Comparison of ENCODE assay signal across 9 cellular contexts in genomic region chr22:37749831-37750595, GRCh38. TPM values are rescaled to one million over a fixed set of nuclear protein-coding genes. Genes with fewer than 3 reads are reported as not detected.
A peak's percentile ranks its signal among the peaks of the same experiment; 100 is the strongest.
DNase-seq lines count a peak whose midpoint lies in the region; TF ChIP-seq lines count a peak whose summit lies in the region.
"Had no signal": no experiment of that assay in that cellular context is flagged by ENCODE, and none has a peak within 500 bp of the region (broad histone marks: within the 10 kb centered on the region; RNA-seq: fewer than 3 reads in every experiment).

No MANE protein-coding gene starts in this region.

- CTCF ChIA-PET in HEK293T (lab: Yijun Ruan, JAX) = interaction anchor here (0.9 kb wide), 1 partner anchor 19 kb away, joined by 3 read pairs; no protein-coding TSS in a partner anchor

- peaks cover 40% of the 10 kb centered on the region for H3K4me1 ChIP-seq in Loucy (ENCODE audit: insufficient read depth, low read length, poor library complexity, severe bottlenecking)
- peaks cover 28 to 91% (median 84%) of the 10 kb centered on the region in 5 donors for H3K4me1 ChIP-seq in subcutaneous abdominal adipose tissue (ENCODE audit: control insufficient read depth in 5 of 5, insufficient read depth in 5 of 5, low read length in 5 of 5)

- H2AFZ ChIP-seq in Loucy (ENCODE audit: low read length) = no peak overlapping the region

- H3K27me3 ChIP-seq in Loucy (ENCODE audit: insufficient read depth, low read length, poor library complexity, severe bottlenecking) (no peaks in the 10 kb centered on the region), subcutaneous abdominal adipose tissue (ENCODE audit: control insufficient read depth in 5 of 5, insufficient read depth in 4 of 5, low read length in 5 of 5) (no peaks in the 10 kb centered on the region)

- H3K9ac ChIP-seq in Loucy (ENCODE audit: low read depth, low read length, poor library complexity, severe bottlenecking) (peak overlapping the region; percentile 53), subcutaneous abdominal adipose tissue (ENCODE audit: low read length in 5 of 5) (peak overlapping the region in 3 of 5 donors; percentile 16 to 61 (median 54))

- TF ChIP-seq CTCF in Loucy (conservative IDR thresholded peaks at IDR 0.05; ENCODE audit: low read length) = no peak

- H3K9me2 ChIP-seq in Loucy (replicated peaks; ENCODE audit: low read depth, low read length) = no peaks in the 10 kb centered on the region

- H3K9me3 ChIP-seq in Loucy (ENCODE audit: insufficient read depth, low read depth, low read length) (no peaks in the 10 kb centered on the region), subcutaneous abdominal adipose tissue (ENCODE audit: control insufficient read depth in 5 of 5, low read length in 5 of 5) (no peaks in the 10 kb centered on the region)

- H3K79me2 ChIP-seq in Loucy (ENCODE audit: insufficient read depth, low read length) = peaks cover 59% of the 10 kb centered on the region

- H3K27ac ChIP-seq in subcutaneous abdominal adipose tissue (ENCODE audit: low read depth, low read length) = peak overlapping the region; percentile 96

- DNase-seq in dermis microvascular lymphatic vessel endothelial cell (ENCODE audit: low read depth in 2 of 2) (peak; percentile 36 to 56), left kidney (ENCODE audit: low read depth, low spot score) (peak; percentile 17), HEK293T (ENCODE audit: extremely low spot score) (no peak), COLO668 (lab: John Stamatoyannopoulos, UW; ENCODE audit: unreplicated experiment) (no peak)
- DNase-seq in stimulated activated CD4-positive, alpha-beta T cell treated with anti-CD3 and anti-CD28 coated beads, Interleukin-4, amount 100 ng/mL, for 24 hours = no peak
- no peak for DNase-seq in effector CD4-positive, alpha-beta T cell
- DNase-seq: NCI-H1092 had no signal

- peaks cover 26% of the 10 kb centered on the region for H4K20me1 ChIP-seq in Loucy (ENCODE audit: insufficient read depth, low read length, poor library complexity, severe bottlenecking)

- H3F3A ChIP-seq in Loucy (ENCODE audit: low read depth) = no peaks in the 10 kb centered on the region

- peak overlapping the region; percentile 100 for H3K4me2 ChIP-seq in Loucy (ENCODE audit: low read depth, low read length, poor library complexity, severe bottlenecking)

- no peak overlapping the region for H3K4me3 ChIP-seq in Loucy (ENCODE audit: low read length, poor library complexity, severe bottlenecking)
- peak overlapping the region in 1 of 5 donors; percentile 7 for H3K4me3 ChIP-seq in subcutaneous abdominal adipose tissue (ENCODE audit: low read depth in 1 of 5, low read length in 5 of 5)

- H3K36me3 ChIP-seq in Loucy (ENCODE audit: insufficient read depth, low read length) (peaks cover 10% of the 10 kb centered on the region; the same call in 1 of the 2 replicates), subcutaneous abdominal adipose tissue (ENCODE audit: control insufficient read depth in 5 of 5, insufficient read depth in 5 of 5, low read length in 5 of 5) (peaks cover 0 to 14% (median 8%) of the 10 kb centered on the region in 5 donors)

- POLR2A ChIA-PET in HEK293T (lab: Yijun Ruan, JAX) = interaction anchor here (1.2 to 2.6 kb wide), 3 partner anchors 9 to 58 kb away, joined by 3 to 9 read pairs (median 5); partner anchors contain the start of gene GCAT

TF ChIP-seq in HEK293T, 16 proteins besides CTCF, POLR2A, EP300 and RAD21:
- TF ChIP-seq LEF1 (IDR thresholded peaks at IDR 0.05; ENCODE audit: borderline replicate concordance) (no peak), NFRKB (IDR thresholded peaks at IDR 0.05) (no peak), BHLHE40 (IDR thresholded peaks at IDR 0.05; ENCODE audit: borderline replicate concordance) (no peak), TARDBP (IDR thresholded peaks at IDR 0.05) (no peak), ELF4 (IDR thresholded peaks at IDR 0.05) (no peak), ARNT (IDR thresholded peaks at IDR 0.05) (no peak), SUZ12 (IDR thresholded peaks at IDR 0.05) (no peak), FOXM1 (IDR thresholded peaks at IDR 0.05; ENCODE audit: borderline replicate concordance) (no peak), ZNF384 (IDR thresholded peaks at IDR 0.05) (no peak), FOXK2 (IDR thresholded peaks at IDR 0.05) (no peak), L3MBTL2 (conservative IDR thresholded peaks at IDR 0.05) (no peak), PKNOX1 (IDR thresholded peaks at IDR 0.05) (no peak), FOXA1 (IDR thresholded peaks at IDR 0.05) (no peak), SP1 (IDR thresholded peaks at IDR 0.05) (no peak)

RNA-seq across cellular contexts. Expression of gene TRIOBP, which starts 53.2 kb away (rescaled TPM):
- total RNA-seq in dermis microvascular lymphatic vessel endothelial cell = 95.9 and 142 TPM in 2 replicates

RNA-seq across cellular contexts. Expression of gene GCAT, which starts 57.7 kb away (rescaled TPM):
- 16.9 and 24.6 TPM in 2 replicates for total RNA-seq in dermis microvascular lymphatic vessel endothelial cell

Comparison
In these comparisons a context has a peak if more than half of its experiments do, and no peak if none do; other contexts are left out.
1. DNase-seq: peak in dermis microvascular lymphatic vessel endothelial cell (2 of 2) and left kidney (single experiment); none in HEK293T (single experiment), stimulated activated CD4-positive, alpha-beta T cell treated with anti-CD3 and anti-CD28 coated beads, Interleukin-4, amount 100 ng/mL, for 24 hours (single experiment), COLO668 (single experiment) and effector CD4-positive, alpha-beta T cell (single experiment).